In genomic region chr3:43286115-43286885, GRCh38 we compare ENCODE assay signal across 1 cellular context.
TF ChIP-seq lines count a peak whose summit lies in the region.

Gene SNRK, plus strand, starts transcription at chr3:43286540. Its CDS starts 16,664 bp downstream, at chr3:43303204.

TF ChIP-seq in K562, 482 proteins besides CTCF, POLR2A, EP300 and RAD21 (continued from another document and continues in another):
- TF ChIP-seq ARID4B (CRISPR knock-in tag; IDR thresholded peaks at IDR 0.05) (peak; percentile 51; the same call in 1 of the 2 replicates), ZBTB17 (CRISPR knock-in tag; IDR thresholded peaks at IDR 0.05) (peak; percentile 58; the same call in 1 of the 2 replicates), CREB1 (IDR thresholded peaks at IDR 0.05) (peak; percentile 95), CREB1 (CRISPR knock-in tag; IDR thresholded peaks at IDR 0.05) (peak; percentile 92), POLR2G (IDR thresholded peaks at IDR 0.05; ENCODE audit: low read depth, low read length) (peak; percentile 86), FOXP1 (CRISPR knock-in tag; IDR thresholded peaks at IDR 0.05) (peak; percentile 79), CTBP1 (IDR thresholded peaks at IDR 0.05; ENCODE audit: borderline replicate concordance) (peak; percentile 98), PHF8 (IDR thresholded peaks at IDR 0.05; ENCODE audit: borderline replicate concordance, low read length) (peak; percentile 87; the same call in 1 of the 2 replicates), FOXK2 (conservative IDR thresholded peaks at IDR 0.05 in 1 of 2, IDR thresholded peaks at IDR 0.05 in 1 of 2; ENCODE audit: low read depth in 2 of 2) (no peak), PHTF2 (CRISPR knock-in tag; IDR thresholded peaks at IDR 0.05) (no peak), ZNF282 (CRISPR knock-in tag; IDR thresholded peaks at IDR 0.05) (0 out of 2 replicates have a peak, but pooled peaks have one; percentile 19), ZNF436 (CRISPR knock-in tag; IDR thresholded peaks at IDR 0.05) (no peak), ZNF24 (IDR thresholded peaks at IDR 0.05) (peak; percentile 53), RB1 (IDR thresholded peaks at IDR 0.05; ENCODE audit: low read depth) (peak; percentile 89), BMI1 (IDR thresholded peaks at IDR 0.05; ENCODE audit: low read length) (no peak), HNRNPUL1 (IDR thresholded peaks at IDR 0.05; ENCODE audit: low read length) (no peak), SUPT5H (IDR thresholded peaks at IDR 0.05) (0 out of 2 replicates have a peak, but pooled peaks have one; percentile 31), BHLHE40 (IDR thresholded peaks at IDR 0.05; ENCODE audit: low read length) (peak; percentile 34; the same call in 1 of the 2 replicates), ZBTB1 (CRISPR knock-in tag; IDR thresholded peaks at IDR 0.05; ENCODE audit: borderline replicate concordance, low read depth) (peak; percentile 58; the same call in 1 of the 2 replicates), NR2C2 (CRISPR knock-in tag; IDR thresholded peaks at IDR 0.05) (no peak), NR2C2 (tag; IDR thresholded peaks at IDR 0.05) (peak; percentile 41; the same call in 1 of the 2 replicates), CREM (IDR thresholded peaks at IDR 0.05; ENCODE audit: low read depth) (peak; percentile 95), CLOCK (CRISPR knock-in tag; IDR thresholded peaks at IDR 0.05; ENCODE audit: borderline replicate concordance) (no peak), E2F6 (IDR thresholded peaks at IDR 0.05; ENCODE audit: borderline replicate concordance in 1 of 2, extremely low read depth in 1 of 2, insufficient read depth in 1 of 2, insufficient read length in 1 of 2, low read depth in 1 of 2, low read length in 1 of 2, poor library complexity in 1 of 2, severe bottlenecking in 1 of 2) (peak; percentile 78 to 97), HDAC2 (IDR thresholded peaks at IDR 0.05) (0 out of 2 replicates have a peak, but pooled peaks have one; percentile 53), ZNF592 (IDR thresholded peaks at IDR 0.05) (peak; percentile 30; the same call in 1 of the 2 replicates), SMAD4 (CRISPR knock-in tag; conservative IDR thresholded peaks at IDR 0.05) (no peak; the same call in 1 of the 2 replicates), HDAC1 (IDR thresholded peaks at IDR 0.05) (peak in 1 of 2 experiments; percentile 84; a peak in 2 of 4 replicates), TRIM24 (IDR thresholded peaks at IDR 0.05) (peak in 1 of 2 experiments; percentile 63; a peak in 2 of 4 replicates), TCF7 (IDR thresholded peaks at IDR 0.05; ENCODE audit: borderline replicate concordance) (0 out of 2 replicates have a peak, but pooled peaks have one; percentile 50), NKRF (IDR thresholded peaks at IDR 0.05; ENCODE audit: borderline replicate concordance) (peak; percentile 41; the same call in 1 of the 2 replicates), JUN (IDR thresholded peaks at IDR 0.05; ENCODE audit: borderline replicate concordance, low read depth, low read length) (no peak), JUN (CRISPR knock-in tag; IDR thresholded peaks at IDR 0.05; ENCODE audit: borderline replicate concordance) (peak; percentile 66; the same call in 1 of the 2 replicates), ZNF224 (CRISPR knock-in tag; IDR thresholded peaks at IDR 0.05) (no peak), PKNOX1 (IDR thresholded peaks at IDR 0.05) (peak; percentile 59; the same call in 1 of the 2 replicates), PCBP1 (IDR thresholded peaks at IDR 0.05; ENCODE audit: low read depth, low read length, poor library complexity, severe bottlenecking) (peak; percentile 54), NRF1 (conservative IDR thresholded peaks at IDR 0.05 in 1 of 2, IDR thresholded peaks at IDR 0.05 in 1 of 2) (peak in 1 of 2 experiments; percentile 93), GABPB1 (CRISPR knock-in tag; IDR thresholded peaks at IDR 0.05) (0 out of 2 replicates have a peak, but pooled peaks have one; percentile 28), KDM4B (IDR thresholded peaks at IDR 0.05; ENCODE audit: borderline replicate concordance in 2 of 2, low read depth in 1 of 2) (peak in 1 of 2 experiments; percentile 14; a peak in 2 of 4 replicates), TAF1 (IDR thresholded peaks at IDR 0.05; ENCODE audit: control insufficient read depth, extremely low read depth, insufficient read depth, low read length, severe bottlenecking) (peak; percentile 71), RAD51 (IDR thresholded peaks at IDR 0.05; ENCODE audit: borderline replicate concordance, low read depth) (no peak), FOSL1 (tag; conservative IDR thresholded peaks at IDR 0.05) (0 out of 2 replicates have a peak, but pooled peaks have one; percentile 33), ID3 (CRISPR knock-in tag; IDR thresholded peaks at IDR 0.05) (no peak), ID3 (tag; IDR thresholded peaks at IDR 0.05) (peak; percentile 43; the same call in 1 of the 2 replicates), ZNF639 (CRISPR knock-in tag; conservative IDR thresholded peaks at IDR 0.05 in 1 of 2, IDR thresholded peaks at IDR 0.05 in 1 of 2) (0 out of 4 replicates have a peak, but pooled peaks of 1 of the 2 experiments have one; percentile 12), TFAP4 (CRISPR knock-in tag; IDR thresholded peaks at IDR 0.05; ENCODE audit: borderline replicate concordance) (peak; percentile 33; the same call in 1 of the 2 replicates)
